8 cellular contexts compared by ENCODE assay signal in the genomic region with DNA sequence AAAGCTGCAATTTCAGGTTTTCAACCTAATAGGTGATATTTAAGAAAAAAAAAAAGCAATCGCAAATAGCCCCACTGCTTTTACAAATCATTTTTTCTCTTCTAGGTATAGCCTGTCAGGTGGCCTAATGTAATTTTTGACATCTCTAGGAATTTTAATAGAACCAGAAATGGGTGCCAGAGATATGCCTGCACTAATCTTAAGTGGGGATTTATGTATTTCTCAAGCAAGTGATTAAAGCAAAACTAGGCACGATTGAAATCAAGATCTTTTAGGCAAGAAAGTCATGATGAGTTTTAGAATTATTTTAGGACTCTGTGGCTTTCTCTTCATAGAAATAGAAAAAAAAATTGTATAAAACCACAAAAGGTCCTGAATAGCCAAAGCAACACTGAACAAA.
DNase-seq lines count a peak whose midpoint lies in the region; ATAC-seq and TF ChIP-seq lines count a peak whose summit lies in the region.

No MANE protein-coding gene starts in this region.

- DNase-seq in NCI-H2227 treated with DMSO at 0.1 percent for 48 hours (lab: John Stamatoyannopoulos, UW) (peak; percentile 86), NCI-H2227 (lab: John Stamatoyannopoulos, UW; ENCODE audit: unreplicated experiment) (no peak), fibroblast of peridontal ligament (ENCODE audit: extremely low read depth) (peak; percentile 22), skeletal muscle cell (ENCODE audit: low read depth) (no peak), activated gamma-delta T cell (lab: John Stamatoyannopoulos, UW) (no peak)
- no peak for DNase-seq in stimulated activated CD4-positive, alpha-beta T cell treated with anti-CD3 and anti-CD28 coated beads, Interleukin-2, amount 100 ng/mL, for 24 hours

- H3K4me3 ChIP-seq in skeletal muscle cell (ENCODE audit: low read depth, low read length), result peak overlapping the region; percentile 68

- ATAC-seq in SK-N-SH treated with all-trans-retinoic acid at 6 μM for 48 hours (no peak), HG03520 (IDR thresholded peaks at IDR 0.05; ENCODE audit: unreplicated experiment) (no peak)

TF ChIP-seq in SK-N-SH treated with all-trans-retinoic acid at 6 μM for 48 hours, 23 proteins besides CTCF, POLR2A, EP300 and RAD21:
- TF ChIP-seq CSDC2 (CRISPR knock-in tag; IDR thresholded peaks at IDR 0.05) (no peak), ZNF565 (CRISPR knock-in tag; conservative IDR thresholded peaks at IDR 0.05; ENCODE audit: low read depth) (no peak), ISL1 (CRISPR knock-in tag; IDR thresholded peaks at IDR 0.05) (peak; percentile 53; the same call in 1 of the 2 replicates)
- TF ChIP-seq, protein P1, sequence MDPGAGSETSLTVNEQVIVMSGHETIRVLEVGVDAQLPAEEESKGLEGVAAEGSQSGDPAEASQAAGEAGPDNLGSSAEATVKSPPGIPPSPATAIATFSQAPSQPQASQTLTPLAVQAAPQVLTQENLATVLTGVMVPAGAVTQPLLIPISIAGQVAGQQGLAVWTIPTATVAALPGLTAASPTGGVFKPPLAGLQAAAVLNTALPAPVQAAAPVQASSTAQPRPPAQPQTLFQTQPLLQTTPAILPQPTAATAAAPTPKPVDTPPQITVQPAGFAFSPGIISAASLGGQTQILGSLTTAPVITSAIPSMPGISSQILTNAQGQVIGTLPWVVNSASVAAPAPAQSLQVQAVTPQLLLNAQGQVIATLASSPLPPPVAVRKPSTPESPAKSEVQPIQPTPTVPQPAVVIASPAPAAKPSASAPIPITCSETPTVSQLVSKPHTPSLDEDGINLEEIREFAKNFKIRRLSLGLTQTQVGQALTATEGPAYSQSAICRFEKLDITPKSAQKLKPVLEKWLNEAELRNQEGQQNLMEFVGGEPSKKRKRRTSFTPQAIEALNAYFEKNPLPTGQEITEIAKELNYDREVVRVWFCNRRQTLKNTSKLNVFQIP (CRISPR knock-in tag; IDR thresholded peaks at IDR 0.05; ENCODE audit: borderline replicate concordance, low read depth), result no peak
TF ChIP-seq in SK-N-SH treated with all-trans-retinoic acid at 6 μM for 48 hours: peak in this region for 1.

Comparison
In these comparisons a context has a peak if more than half of its experiments do, and no peak if none do; other contexts are left out.
1. DNase-seq: peak in NCI-H2227 treated with DMSO at 0.1 percent for 48 hours (single experiment) and fibroblast of peridontal ligament (single experiment); none in NCI-H2227 (single experiment), skeletal muscle cell (single experiment), stimulated activated CD4-positive, alpha-beta T cell treated with anti-CD3 and anti-CD28 coated beads, Interleukin-2, amount 100 ng/mL, for 24 hours (0 of 2) and activated gamma-delta T cell (single experiment).